ENCODE assay signal across 9 cellular contexts in genomic region chr12:749871-750270, GRCh38. TPM values are rescaled to one million over a fixed set of nuclear protein-coding genes. Genes with fewer than 3 reads are reported as not detected.
DNase-seq lines count a peak whose midpoint lies in the region; ATAC-seq lines count a peak whose summit lies in the region.
"Had no signal": no experiment of that assay in that cellular context is flagged by ENCODE, and none has a peak within 500 bp of the region (broad histone marks: within the 10 kb centered on the region; RNA-seq: fewer than 3 reads in every experiment).

No MANE protein-coding gene starts in this region.

- no peaks in the 10 kb centered on the region for H3K27me3 Mint-ChIP-seq in activated T-cell treated with anti-CD3 and anti-CD28 coated beads, Interleukin-2, amount 50 U/mL, for 72 hours (ENCODE audit: low read depth)
- H3K27me3 Mint-ChIP-seq in stimulated activated memory B cell treated with anti-CD40 and anti-IgM and Interleukin-4, amounts not matched to agents 10 μg/mL and 1 μg/mL and 100 μg/mL, for 72 hours: no peaks in the 10 kb centered on the region
- H3K27me3 Mint-ChIP-seq in activated T-helper 17 cell treated with anti-CD3 and anti-CD28 coated beads, Interleukin-2, amount 50 U/mL, for 72 hours: no peaks in the 10 kb centered on the region

- peaks cover 9 to 11% of the 10 kb centered on the region in 2 donors for H3K36me3 Mint-ChIP-seq in activated T-cell treated with anti-CD3 and anti-CD28 coated beads, Interleukin-2, amount 50 U/mL, for 72 hours (ENCODE audit: insufficient read depth in 2 of 2)
- peaks cover 8% of the 10 kb centered on the region for H3K36me3 Mint-ChIP-seq in stimulated activated memory B cell treated with anti-CD40 and anti-IgM and Interleukin-4, amounts not matched to agents 10 μg/mL and 1 μg/mL and 100 μg/mL, for 72 hours
- H3K36me3 Mint-ChIP-seq in activated T-helper 17 cell treated with anti-CD3 and anti-CD28 coated beads, Interleukin-2, amount 50 U/mL, for 72 hours (ENCODE audit: low read depth): peaks cover 16% of the 10 kb centered on the region

- no peak for ATAC-seq in activated T-cell treated with anti-CD3 and anti-CD28 coated beads, Interleukin-2, amount 50 U/mL, for 72 hours (replicated peaks in 1 of 2)
- no peak for ATAC-seq in stimulated activated memory B cell treated with anti-CD40 and anti-IgM and Interleukin-4, amounts not matched to agents 10 μg/mL and 1 μg/mL and 100 μg/mL, for 72 hours
- no peak for ATAC-seq in activated T-helper 17 cell treated with anti-CD3 and anti-CD28 coated beads, Interleukin-2, amount 50 U/mL, for 72 hours (replicated peaks)
- ATAC-seq in GM18873 (IDR thresholded peaks at IDR 0.05; ENCODE audit: low FRiP score, unreplicated experiment): no peak

- H3K27ac ChIP-seq in caudate nucleus (ENCODE audit: low read depth, low read length): peak overlapping the region; percentile 92

- H3K4me1 Mint-ChIP-seq in activated T-cell treated with anti-CD3 and anti-CD28 coated beads, Interleukin-2, amount 50 U/mL, for 72 hours (ENCODE audit: low read depth): peaks cover 12% of the 10 kb centered on the region
- H3K4me1 Mint-ChIP-seq in stimulated activated memory B cell treated with anti-CD40 and anti-IgM and Interleukin-4, amounts not matched to agents 10 μg/mL and 1 μg/mL and 100 μg/mL, for 72 hours: peaks cover 18% of the 10 kb centered on the region
- H3K4me1 Mint-ChIP-seq in activated T-helper 17 cell treated with anti-CD3 and anti-CD28 coated beads, Interleukin-2, amount 50 U/mL, for 72 hours: peaks cover 8% of the 10 kb centered on the region

- H3K9me3 Mint-ChIP-seq in activated T-cell treated with anti-CD3 and anti-CD28 coated beads, Interleukin-2, amount 50 U/mL, for 72 hours: no peaks in the 10 kb centered on the region
- no peaks in the 10 kb centered on the region for H3K9me3 Mint-ChIP-seq in stimulated activated memory B cell treated with anti-CD40 and anti-IgM and Interleukin-4, amounts not matched to agents 10 μg/mL and 1 μg/mL and 100 μg/mL, for 72 hours
- no peaks in the 10 kb centered on the region for H3K9me3 Mint-ChIP-seq in activated T-helper 17 cell treated with anti-CD3 and anti-CD28 coated beads, Interleukin-2, amount 50 U/mL, for 72 hours

- H3K27ac Mint-ChIP-seq in activated T-cell treated with anti-CD3 and anti-CD28 coated beads, Interleukin-2, amount 50 U/mL, for 72 hours: peak overlapping the region; percentile 96
- peak overlapping the region; percentile 51 for H3K27ac Mint-ChIP-seq in stimulated activated memory B cell treated with anti-CD40 and anti-IgM and Interleukin-4, amounts not matched to agents 10 μg/mL and 1 μg/mL and 100 μg/mL, for 72 hours
- no peak overlapping the region for H3K27ac Mint-ChIP-seq in activated T-helper 17 cell treated with anti-CD3 and anti-CD28 coated beads, Interleukin-2, amount 50 U/mL, for 72 hours

- H3K4me3 Mint-ChIP-seq in activated T-cell treated with anti-CD3 and anti-CD28 coated beads, Interleukin-2, amount 50 U/mL, for 72 hours: peak overlapping the region in 1 of 2 donors; percentile 74
- peak overlapping the region; percentile 0 for H3K4me3 Mint-ChIP-seq in stimulated activated memory B cell treated with anti-CD40 and anti-IgM and Interleukin-4, amounts not matched to agents 10 μg/mL and 1 μg/mL and 100 μg/mL, for 72 hours
- no peak overlapping the region for H3K4me3 Mint-ChIP-seq in activated T-helper 17 cell treated with anti-CD3 and anti-CD28 coated beads, Interleukin-2, amount 50 U/mL, for 72 hours

- DNase-seq in activated T-cell treated with anti-CD3 and anti-CD28 coated beads, Interleukin-2, amount 50 U/mL, for 72 hours: no peak
- no peak for DNase-seq in activated T-cell treated with anti-CD3 and anti-CD28 coated beads for 4 hours
- DNase-seq in NCI-H2081 treated with DMSO at 0.1 percent for 48 hours (lab: John Stamatoyannopoulos, UW): peak; percentile 7
- DNase-seq in caudate nucleus (lab: John Stamatoyannopoulos, UW): no peak
- DNase-seq in T-helper 9 cell: no peak
- DNase-seq: EL had no signal

RNA-seq across cellular contexts. Expression of gene WNK1, which starts 2.5 kb away (rescaled TPM):
- 100 to 1,000 TPM; 177 to 213 TPM for total RNA-seq in activated T-cell treated with anti-CD3 and anti-CD28 coated beads, Interleukin-2, amount 50 U/mL, for 72 hours
- 100 to 1,000 TPM; 150 to 252 TPM for total RNA-seq in activated T-helper 17 cell treated with anti-CD3 and anti-CD28 coated beads, Interleukin-2, amount 50 U/mL, for 72 hours
